Comparison of ENCODE assay signal across 8 cellular contexts in genomic region chr16:46830417-46830901, GRCh38. TPM values are rescaled to one million over a fixed set of nuclear protein-coding genes. Genes with fewer than 3 reads are reported as not detected.
DNase-seq lines count a peak whose midpoint lies in the region; ATAC-seq, FAIRE-seq and TF ChIP-seq lines count a peak whose summit lies in the region.

No MANE protein-coding gene starts in this region.

- TF ChIP-seq CTCF in SU-DHL-6 (IDR thresholded peaks at IDR 0.05; ENCODE audit: insufficient read depth, low read length, poor library complexity, severe bottlenecking) (no peak), MCF 10A (IDR thresholded peaks at IDR 0.05; ENCODE audit: unreplicated experiment) (no peak), HepG2 (CRISPR knock-in tag; IDR thresholded peaks at IDR 0.05) (no peak)

- H3K9ac ChIP-seq in SU-DHL-6 (ENCODE audit: low read length): peak overlapping the region; percentile 93
- H3K9ac ChIP-seq in HepG2 (ENCODE audit: insufficient read depth, low read depth, low read length): peak overlapping the region; percentile 89

- H3K36me3 Mint-ChIP-seq in MCF 10A (ENCODE audit: insufficient read depth, unreplicated experiment): no peaks in the 10 kb centered on the region

- WGBS in HepG2 (ENCODE audit: low lambda C conversion rate): 3% methylated on average over 10 of the region's 45 CpGs

- H3K4me2 ChIP-seq in SU-DHL-6 (ENCODE audit: low read depth, low read length, poor library complexity, severe bottlenecking) (peak overlapping the region; percentile 97), HepG2 (ENCODE audit: low read depth, low read length) (peak overlapping the region; percentile 73)

- in situ Hi-C loops in HepG2 (cut with HindIII; ENCODE audit: extremely low pct_ligation_motif_present, low pct_unique_long_range_greater_than_20kb): no loop called here

- peaks cover 18% of the 10 kb centered on the region for H3K4me1 Mint-ChIP-seq in MCF 10A (ENCODE audit: insufficient read depth, unreplicated experiment)

- H3K27ac ChIP-seq in SU-DHL-6 (ENCODE audit: low read depth, low read length): peak overlapping the region; percentile 76
- H3K27ac ChIP-seq in HepG2 (ENCODE audit: extremely low read length, insufficient read depth, low read length): peak overlapping the region; percentile 85

- no peaks in the 10 kb centered on the region for H3K36me3 ChIP-seq in SU-DHL-6 (ENCODE audit: low read length)
- H3K36me3 ChIP-seq in HepG2 (replicated peaks in 1 of 2; ENCODE audit: control insufficient read depth in 1 of 2, insufficient read depth in 2 of 2, low read length in 2 of 2): no peaks in the 10 kb centered on the region

- TF ChIP-seq EP300 in HepG2 (IDR thresholded peaks at IDR 0.05; ENCODE audit: low read depth in 2 of 2, low read length in 2 of 2) (no peak), HepG2 (CRISPR knock-in tag; IDR thresholded peaks at IDR 0.05; ENCODE audit: borderline replicate concordance) (no peak)

- no peak for TF ChIP-seq POLR2A in HepG2 (IDR thresholded peaks at IDR 0.05; ENCODE audit: insufficient read depth in 1 of 2, low read depth in 2 of 2, low read length in 2 of 2)

- DNase-seq in NCI-H82 (lab: John Stamatoyannopoulos, UW) (peak; percentile 69), NCI-H82 treated with DMSO at 0.1 percent for 48 hours (lab: John Stamatoyannopoulos, UW; ENCODE audit: unreplicated experiment) (no peak), MCF 10A (ENCODE audit: unreplicated experiment) (peak; percentile 38), HepG2 (ENCODE audit: low spot score) (no peak), NCI-H2107 (lab: John Stamatoyannopoulos, UW) (no peak)
- peak; percentile 33 for DNase-seq in stimulated activated CD8-positive, alpha-beta memory T cell treated with anti-CD3 and anti-CD28 coated beads, Interleukin-12 subunit alpha, Interleukin-12 subunit beta, amount 100 ng/mL, for 4 hours (ENCODE audit: low read depth)

- H3K27me3 Mint-ChIP-seq in MCF 10A (ENCODE audit: insufficient read depth, unreplicated experiment): no peaks in the 10 kb centered on the region

- BruUV-seq in MCF 10A (replicated peaks; lab: Mats Ljungman, UMichigan): no TSS peak
- no TSS peak for BruUV-seq in HepG2 (replicated peaks; lab: Mats Ljungman, UMichigan)

- H3F3A ChIP-seq in SU-DHL-6 (ENCODE audit: insufficient read depth): peaks cover 10% of the 10 kb centered on the region

- intact Hi-C loops in MCF 10A (cut with micrococcal nuclease) (no loop called here), HepG2 (cut with micrococcal nuclease; ENCODE audit: unreplicated experiment) (loop anchor here (5.0 kb wide), 1 partner anchor 142 kb away; the partner anchor contains the start of gene DNAJA2)

- H3K4me1 ChIP-seq in HepG2 (ENCODE audit: insufficient read depth, low read length): peaks cover 59% of the 10 kb centered on the region

- CTCF ChIA-PET in MCF 10A (lab: Yijun Ruan, JAX): no interaction called here
- CTCF ChIA-PET in HepG2 (lab: Yijun Ruan, JAX; ENCODE audit: low intra/inter-chr PET ratio, low total read pairs): no interaction called here

- H3K4me3 ChIP-seq in SU-DHL-6 (ENCODE audit: insufficient read depth, low read length, poor library complexity, severe bottlenecking) (peak overlapping the region; percentile 86), HepG2 (replicated peaks in 1 of 3; ENCODE audit: insufficient read depth in 1 of 3, low read depth in 2 of 3, low read length in 3 of 3) (peak overlapping the region; percentile 85 to 97 (median 87))

- H3K9me2 ChIP-seq in SU-DHL-6 (replicated peaks; ENCODE audit: insufficient read depth, low read length): no peaks in the 10 kb centered on the region

- no peaks in the 10 kb centered on the region for H3K9me3 Mint-ChIP-seq in MCF 10A (ENCODE audit: unreplicated experiment)

- H3K9me3 ChIP-seq in SU-DHL-6 (ENCODE audit: insufficient read depth, low read length) (no peaks in the 10 kb centered on the region), HepG2 (ENCODE audit: low read length) (no peaks in the 10 kb centered on the region)

- H3K27ac Mint-ChIP-seq in MCF 10A (ENCODE audit: low read depth, unreplicated experiment): peak overlapping the region; percentile 83

- ATAC-seq in HG03039 (IDR thresholded peaks at IDR 0.05; ENCODE audit: unreplicated experiment): peak; percentile 14
- ATAC-seq in HepG2: peak; percentile 64

- peak overlapping the region; percentile 85 for H3K4me3 Mint-ChIP-seq in MCF 10A (ENCODE audit: unreplicated experiment)

- POLR2A ChIA-PET in MCF 10A (lab: Yijun Ruan, JAX) (interaction anchor here (0.6 to 1.7 kb wide), 9 partner anchors 8 to 1382 kb away, joined by 3 to 5 read pairs (median 3); no protein-coding TSS in a partner anchor), HepG2 (lab: Yijun Ruan, JAX) (interaction anchor here (1.0 to 3.7 kb wide), 2 partner anchors 40 to 54 kb away, joined by 5 to 15 read pairs; partner anchors contain the start of gene GPT2)

- H2AFZ ChIP-seq in SU-DHL-6 (ENCODE audit: low read depth, low read length, severe bottlenecking) (peak overlapping the region; percentile 86), HepG2 (ENCODE audit: low read length) (no peak overlapping the region)

- H3K79me2 ChIP-seq in SU-DHL-6 (ENCODE audit: insufficient read depth, low read length) (peaks cover 49% of the 10 kb centered on the region), HepG2 (ENCODE audit: insufficient read depth, low read length) (peaks cover 48% of the 10 kb centered on the region)

- TF ChIP-seq RAD21 in HepG2 (CRISPR knock-in tag; IDR thresholded peaks at IDR 0.05): 0 out of 2 replicates have a peak, but pooled peaks have one; percentile 23

- FAIRE-seq in HepG2 (lab: Jason Lieb, UNC): no peak

- no peaks in the 10 kb centered on the region for H3K27me3 ChIP-seq in SU-DHL-6 (ENCODE audit: low read length)
- no peaks in the 10 kb centered on the region for H3K27me3 ChIP-seq in HepG2 (ENCODE audit: control insufficient read depth in 1 of 2, insufficient read depth in 2 of 2, low read length in 2 of 2)

- 0 out of 2 replicates have a peak, but pooled peaks cover 15% of the 10 kb centered on the region for H4K20me1 ChIP-seq in SU-DHL-6 (ENCODE audit: low read depth, low read length)
- H4K20me1 ChIP-seq in HepG2 (ENCODE audit: insufficient read depth, low read length): 0 out of 2 replicates have a peak, but pooled peaks cover 5% of the 10 kb centered on the region

RNA-seq across cellular contexts. Expression of gene C16orf87, which starts 0.5 kb away (rescaled TPM):
- total RNA-seq in MCF 10A (2022) (11.5 and 13.5 TPM in 2 replicates), HepG2 (2016; rRNA removed; fragmentation: Illumina TruSeq; extraction: Trizol) (19.5 and 27.6 TPM in 2 replicates)
- total RNA-seq in HepG2 (2016; cell fraction: cytosol; rRNA removed; fragmentation: Illumina TruSeq; extraction: Trizol; ENCODE audit: low read depth): 12.4 and 15.0 TPM in 2 replicates
- 20.6 and 26.6 TPM in 2 replicates for total RNA-seq in HepG2 (2016; cell fraction: insoluble cytoplasmic fraction; rRNA removed; fragmentation: Illumina TruSeq; extraction: Trizol)
- total RNA-seq in HepG2 (2016; cell fraction: membrane; rRNA removed; fragmentation: Illumina TruSeq; extraction: Trizol): 21.9 and 26.0 TPM in 2 replicates
- 10.7 and 12.4 TPM in 2 replicates for total RNA-seq in HepG2 (2016; cell fraction: nucleus; rRNA removed; fragmentation: Illumina TruSeq; extraction: Trizol)
- polyA plus RNA-seq in HepG2 (2011; rRNA removed): 5.7 and 8.6 TPM in 2 replicates
- polyA plus RNA-seq in HepG2 (2011; cell fraction: cytosol; rRNA removed): 4.2 and 5.6 TPM in 2 replicates
- polyA plus RNA-seq in HepG2 (2011; cell fraction: nucleus; rRNA removed): 2.1 and 3.9 TPM in 2 replicates
- 12.9 and 18.1 TPM in 2 replicates for polyA plus RNA-seq in HepG2 (2012)
- polyA plus RNA-seq in HepG2 (2016; cell fraction: cytosol; fragmentation: Illumina TruSeq; extraction: Trizol; ENCODE audit: low read depth): 8.5 and 11.4 TPM in 2 replicates
- polyA plus RNA-seq in HepG2 (2016; cell fraction: insoluble cytoplasmic fraction; fragmentation: Illumina TruSeq; extraction: Trizol; ENCODE audit: low read depth): 31.9 and 33.4 TPM in 2 replicates
- polyA plus RNA-seq in HepG2 (2016; cell fraction: membrane; fragmentation: Illumina TruSeq; extraction: Trizol; ENCODE audit: low read depth): 14.6 and 16.7 TPM in 2 replicates
- 17.0 and 18.6 TPM in 2 replicates for polyA plus RNA-seq in HepG2 (2016; cell fraction: nucleus; fragmentation: Illumina TruSeq; extraction: Trizol; ENCODE audit: insufficient read depth, low read depth)
- polyA minus RNA-seq in HepG2 (2011; rRNA and poly(A)+ RNA removed; ENCODE audit: low replicate concordance): 3.1 and 4.3 TPM in 2 replicates
- polyA minus RNA-seq in HepG2 (2011; cell fraction: cytosol; rRNA and poly(A)+ RNA removed): 5.7 and 6.3 TPM in 2 replicates
- 10.3 and 11.4 TPM in 2 replicates for polyA minus RNA-seq in HepG2 (2011; cell fraction: nucleus; rRNA and poly(A)+ RNA removed)

RNA-seq across cellular contexts. Expression of gene GPT2, which starts 53.7 kb away (rescaled TPM):
- total RNA-seq in MCF 10A (2022) (44.7 and 60.6 TPM in 2 replicates), HepG2 (2016; rRNA removed; fragmentation: Illumina TruSeq; extraction: Trizol) (130 and 138 TPM in 2 replicates)
- 22.1 and 23.2 TPM in 2 replicates for total RNA-seq in HepG2 (2016; cell fraction: cytosol; rRNA removed; fragmentation: Illumina TruSeq; extraction: Trizol; ENCODE audit: low read depth)
- 114 and 146 TPM in 2 replicates for total RNA-seq in HepG2 (2016; cell fraction: insoluble cytoplasmic fraction; rRNA removed; fragmentation: Illumina TruSeq; extraction: Trizol)
- total RNA-seq in HepG2 (2016; cell fraction: membrane; rRNA removed; fragmentation: Illumina TruSeq; extraction: Trizol): 63.0 and 65.0 TPM in 2 replicates
- 59.4 and 71.5 TPM in 2 replicates for total RNA-seq in HepG2 (2016; cell fraction: nucleus; rRNA removed; fragmentation: Illumina TruSeq; extraction: Trizol)
- polyA plus RNA-seq in HepG2 (2011; rRNA removed): 267 and 269 TPM in 2 replicates
- 182 and 277 TPM in 2 replicates for polyA plus RNA-seq in HepG2 (2011; cell fraction: cytosol; rRNA removed)
- 334 and 385 TPM in 2 replicates for polyA plus RNA-seq in HepG2 (2011; cell fraction: nucleus; rRNA removed)
- polyA plus RNA-seq in HepG2 (2012): 220 and 249 TPM in 2 replicates
- 21.5 and 27.7 TPM in 2 replicates for polyA plus RNA-seq in HepG2 (2016; cell fraction: cytosol; fragmentation: Illumina TruSeq; extraction: Trizol; ENCODE audit: low read depth)
- polyA plus RNA-seq in HepG2 (2016; cell fraction: insoluble cytoplasmic fraction; fragmentation: Illumina TruSeq; extraction: Trizol; ENCODE audit: low read depth): 122 and 156 TPM in 2 replicates
- polyA plus RNA-seq in HepG2 (2016; cell fraction: membrane; fragmentation: Illumina TruSeq; extraction: Trizol; ENCODE audit: low read depth): 42.5 and 45.9 TPM in 2 replicates
- polyA plus RNA-seq in HepG2 (2016; cell fraction: nucleus; fragmentation: Illumina TruSeq; extraction: Trizol; ENCODE audit: insufficient read depth, low read depth): 148 and 163 TPM in 2 replicates
- 33.0 and 786 TPM in 2 replicates for polyA minus RNA-seq in HepG2 (2011; rRNA and poly(A)+ RNA removed; ENCODE audit: low replicate concordance)
- 198 TPM in 2 replicates for polyA minus RNA-seq in HepG2 (2011; cell fraction: cytosol; rRNA and poly(A)+ RNA removed)
- polyA minus RNA-seq in HepG2 (2011; cell fraction: nucleus; rRNA and poly(A)+ RNA removed): 79.2 and 86.4 TPM in 2 replicates

Comparison
In these comparisons a context has a peak if more than half of its experiments do, and no peak if none do; other contexts are left out.
1. DNase-seq: peak in NCI-H82 (single experiment), MCF 10A (single experiment) and stimulated activated CD8-positive, alpha-beta memory T cell treated with anti-CD3 and anti-CD28 coated beads, Interleukin-12 subunit alpha, Interleukin-12 subunit beta, amount 100 ng/mL, for 4 hours (single experiment); none in NCI-H82 treated with DMSO at 0.1 percent for 48 hours (single experiment), HepG2 (single experiment) and NCI-H2107 (single experiment).